Comparison of ENCODE assay signal across 8 cellular contexts in the genomic region with DNA sequence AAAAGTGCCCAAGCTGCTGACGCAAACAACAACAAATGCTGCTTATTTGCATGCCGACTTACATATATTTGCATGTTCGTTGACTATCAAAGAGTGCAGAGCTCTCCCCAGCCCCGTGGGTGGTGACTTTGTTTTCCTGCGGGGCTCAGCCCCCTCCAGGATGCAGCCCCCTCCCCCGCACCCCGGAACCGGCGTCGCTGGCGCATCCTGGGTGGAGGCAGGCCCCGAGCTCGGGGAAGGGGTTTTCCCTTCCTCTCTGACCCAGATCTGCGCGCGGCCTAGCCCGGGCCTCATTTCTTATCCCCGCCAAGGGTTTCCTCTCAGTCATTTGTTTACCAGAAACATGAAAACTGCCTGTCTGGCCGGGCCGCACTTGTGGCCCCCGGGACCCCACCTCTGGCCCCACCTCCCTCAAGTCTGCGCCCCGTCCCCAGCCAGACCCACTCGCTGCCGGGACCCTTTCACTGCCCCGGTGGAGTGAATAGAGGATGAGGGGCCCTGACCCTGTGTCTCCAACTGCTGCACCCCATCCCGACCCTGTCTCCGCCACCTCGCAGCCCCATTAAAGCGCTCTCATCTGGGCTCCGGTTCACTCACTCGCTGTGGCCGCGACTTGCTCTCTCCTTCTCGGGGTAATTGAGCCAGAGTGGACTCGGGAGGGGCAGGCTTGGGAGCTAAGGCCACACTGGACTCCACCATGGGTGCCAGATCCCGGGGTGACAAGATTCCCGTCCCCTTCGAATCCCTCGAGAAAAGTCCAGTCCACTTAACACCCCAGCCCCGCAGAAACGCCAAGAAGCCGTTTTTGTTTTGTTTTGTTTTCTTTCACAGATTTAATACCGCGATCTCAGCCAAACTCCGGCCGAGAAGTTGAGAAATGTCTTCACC. TPM values are rescaled to one million over a fixed set of nuclear protein-coding genes. Genes with fewer than 3 reads are reported as not detected.
DNase-seq lines count a peak whose midpoint lies in the region; ATAC-seq, FAIRE-seq and TF ChIP-seq lines count a peak whose summit lies in the region.

No MANE protein-coding gene starts in this region.

- no peak overlapping the region for H4K91ac ChIP-seq in H1 (replicated peaks; ENCODE audit: insufficient read length, low read length)

- H3K27me3 ChIP-seq in H1 (replicated peaks in 1 of 4; ENCODE audit: control insufficient read depth in 3 of 4, extremely low read depth in 1 of 4, insufficient read depth in 3 of 4, low read length in 3 of 4), result peaks cover 0 to 13% (median 6%) of the 10 kb centered on the region in 4 experiments; a peak in 3 of 7 replicates

- peak overlapping the region; percentile 73; the same call in 1 of the 2 replicates for H4K8ac ChIP-seq in H1 (ENCODE audit: extremely low read depth, insufficient read depth, low read length)

- no peak overlapping the region for H3K56ac ChIP-seq in H1 (replicated peaks; ENCODE audit: insufficient read length, low read depth, low read length)

- H4K20me1 ChIP-seq in H1 (replicated peaks in 1 of 2; ENCODE audit: control insufficient read depth in 1 of 2, insufficient read depth in 2 of 2, low read length in 2 of 2), result no peaks in the 10 kb centered on the region

- H2AFZ ChIP-seq in H1 (ENCODE audit: low read length), result no peak overlapping the region

- H3K4me3 ChIP-seq in H1 (ENCODE audit: extremely low read depth in 1 of 4, insufficient read depth in 2 of 4, low read depth in 3 of 4, low read length in 4 of 4), result peak overlapping the region in 1 of 4 experiments; percentile 43; a peak in 3 of 8 replicates

- no peak overlapping the region for H2BK15ac ChIP-seq in H1 (ENCODE audit: low read length)

- no peaks in the 10 kb centered on the region for H3K9me3 ChIP-seq in H1 (ENCODE audit: insufficient read depth in 2 of 2, low read depth in 1 of 2, low read length in 1 of 2)

- WGBS in H1 (ENCODE audit: extremely low coverage in 1 of 2, insufficient coverage in 1 of 2, insufficient read length in 1 of 2, insufficient replicate concordance in 2 of 2, low coverage in 1 of 2, low lambda C conversion rate in 2 of 2, missing lambda C conversion rate in 1 of 2), 2 experiments, result 69% methylated on average over 35 of the region's 47 CpGs; no CpG with 5 or more reads in 1 of the 2 experiments

- peaks cover 0 to 6% (median 3%) of the 10 kb centered on the region in 4 experiments; a peak in 1 of 8 replicates for H3K36me3 ChIP-seq in H1 (ENCODE audit: control insufficient read depth in 2 of 4, insufficient read depth in 4 of 4, low read length in 3 of 4)

- no peak overlapping the region for H2BK120ac ChIP-seq in H1 (replicated peaks; ENCODE audit: low read depth, low read length)

- no peaks in the 10 kb centered on the region for H3K79me1 ChIP-seq in H1 (ENCODE audit: low read depth, low read length)

- H4K5ac ChIP-seq in H1 (ENCODE audit: insufficient read length, low read depth, low read length), result no peak overlapping the region

- TF ChIP-seq CTCF in H1 (IDR thresholded peaks at IDR 0.05; ENCODE audit: control extremely low read depth in 1 of 3, insufficient read depth in 1 of 3, low read depth in 1 of 3, low read length in 3 of 3), result no peak

- H3K23me2 ChIP-seq in H1 (ENCODE audit: low read depth, low read length), result no peaks in the 10 kb centered on the region; the same call in 1 of the 2 replicates

- DNase-seq in GM12891 (ENCODE audit: insufficient read length, low spot score) (peak; percentile 72), H1 (ENCODE audit: low read depth in 1 of 2, low spot score in 2 of 2) (no peak), HTR-8/SVneo (ENCODE audit: insufficient read length, low spot score) (no peak), NCI-H82 treated with DMSO at 0.1 percent for 48 hours (lab: John Stamatoyannopoulos, UW; ENCODE audit: unreplicated experiment) (no peak)
- DNase-seq in activated CD4-positive, alpha-beta T cell treated with anti-CD3 and anti-CD28 coated beads, Interleukin-2, amount 50 U/mL, for 48 hours, result peak; percentile 85 to 87
- DNase-seq in stimulated activated CD4-positive, alpha-beta T cell treated with anti-CD3 and anti-CD28 coated beads, Interleukin-4, amount 100 ng/mL, for 4 hours, result peak; percentile 83 to 96

- no peak overlapping the region; a peak in 1 of 7 replicates for H3K9ac ChIP-seq in H1 (replicated peaks in 1 of 4; ENCODE audit: extremely low read depth in 1 of 4, low read depth in 3 of 4, low read length in 3 of 4)

- H3K4me2 ChIP-seq in H1 (ENCODE audit: insufficient read depth in 1 of 2, low read depth in 2 of 2, low read length in 2 of 2), result peak overlapping the region in 1 of 2 experiments; percentile 54; a peak in 2 of 4 replicates

- H3K14ac ChIP-seq in H1 (ENCODE audit: insufficient read length), result no peak overlapping the region

- peaks cover 0 to 16% (median 13%) of the 10 kb centered on the region in 4 experiments; a peak in 5 of 7 replicates for H3K4me1 ChIP-seq in H1 (replicated peaks in 1 of 4; ENCODE audit: control insufficient read depth in 3 of 4, insufficient read depth in 4 of 4, low read length in 3 of 4)

- no peak overlapping the region for H3K23ac ChIP-seq in H1 (ENCODE audit: insufficient read length)

- FAIRE-seq in GM12891 (lab: Jason Lieb, UNC), result peak; percentile 43
- no peak for FAIRE-seq in H1 (lab: Jason Lieb, UNC)
- no peak for FAIRE-seq in HTR-8/SVneo (lab: Jason Lieb, UNC)

- no peaks in the 10 kb centered on the region for H3K79me2 ChIP-seq in H1 (ENCODE audit: control insufficient read depth in 1 of 2, insufficient read depth in 2 of 2, low read length in 2 of 2)

- no peak overlapping the region for H3K4ac ChIP-seq in H1 (replicated peaks; ENCODE audit: insufficient read length, low read depth, low read length)

- TF ChIP-seq POLR2A in GM12891 (IDR thresholded peaks at IDR 0.05; ENCODE audit: low read depth, low read length) (no peak), H1 (IDR thresholded peaks at IDR 0.05; ENCODE audit: control extremely low read depth in 1 of 2, low read depth in 2 of 2, low read length in 2 of 2) (no peak)

- POLR2A ChIA-PET in H1 (lab: Charles Lee; ENCODE audit: partially characterized antibody), result interaction anchor here (0.8 to 2.8 kb wide), 7 partner anchors 10 to 194 kb away, joined by 3 to 10 read pairs (median 3); no protein-coding TSS in a partner anchor

- no peak for TF ChIP-seq RAD21 in H1 (IDR thresholded peaks at IDR 0.05 in 1 of 2, conservative IDR thresholded peaks at IDR 0.05 in 1 of 2; ENCODE audit: low read depth in 2 of 2, low read length in 2 of 2)

- H2BK12ac ChIP-seq in H1 (ENCODE audit: low read depth, low read length), result no peak overlapping the region

- no peak overlapping the region; the same call in 1 of the 2 replicates for H3K18ac ChIP-seq in H1 (ENCODE audit: extremely low read depth, low read length)

- no peak overlapping the region for H2AK5ac ChIP-seq in H1 (ENCODE audit: low read depth, low read length)

- CTCF ChIA-PET in H1 (lab: Charles Lee; ENCODE audit: partially characterized antibody), result interaction anchor here (0.9 to 6.1 kb wide), 11 partner anchors 8 to 70 kb away, joined by 3 to 31 read pairs (median 7); no protein-coding TSS in a partner anchor

- H3K27ac ChIP-seq in H1 (ENCODE audit: low read depth, low read length), result no peak overlapping the region; the same call in 1 of the 2 replicates

- H2BK20ac ChIP-seq in H1 (ENCODE audit: low read length), result no peak overlapping the region

- peak overlapping the region; percentile 71; the same call in 1 of the 2 replicates for H2BK5ac ChIP-seq in H1 (ENCODE audit: low read depth, low read length)

- no peak for TF ChIP-seq EP300 in H1 (IDR thresholded peaks at IDR 0.05; ENCODE audit: borderline replicate concordance in 1 of 2, low read depth in 2 of 2, low read length in 2 of 2)

- ATAC-seq in HG02870 (IDR thresholded peaks at IDR 0.05; ENCODE audit: unreplicated experiment), result no peak
- ATAC-seq in HG03342 (IDR thresholded peaks at IDR 0.05; ENCODE audit: unreplicated experiment), result no peak

RNA-seq across cellular contexts. Expression of a gene that starts 5.4 kb away (rescaled TPM):
- polyA plus RNA-seq in GM12891 (2012; ENCODE audit: low read depth, missing spikeins), result 0.46 TPM
- total RNA-seq in H1 (2021; fragmentation: NEBNext Ultra II Directional; extraction: Animal tissue kit (Norgen Biotek cat#: 25700)), result 9.3 and 10.7 TPM in 2 replicates
- polyA plus RNA-seq in H1 (2011; rRNA removed), result 19.5 and 26.1 TPM in 2 replicates
- polyA plus RNA-seq in H1 (2011; cell fraction: cytosol; rRNA removed), result 20.6 TPM
- 116 TPM for polyA plus RNA-seq in H1 (2011; cell fraction: nucleus; rRNA removed)
- 7.8 to 20.0 TPM (median 18.8 TPM) in 4 replicates for polyA plus RNA-seq in H1 (2012, experiment 1 of 2)
- polyA plus RNA-seq in H1 (2012, experiment 2 of 2), result 8.1 TPM
- 11.1 TPM for polyA plus RNA-seq in H1 (2013, experiment 1 of 2)
- polyA plus RNA-seq in H1 (2013, experiment 2 of 2), result 9.8 TPM
- polyA minus RNA-seq in H1 (2011; rRNA and poly(A)+ RNA removed), result 3.1 and 3.9 TPM in 2 replicates
- polyA minus RNA-seq in H1 (2011; cell fraction: cytosol; rRNA and poly(A)+ RNA removed), result 4.1 TPM
- 9.6 TPM for polyA minus RNA-seq in H1 (2011; cell fraction: nucleus; rRNA and poly(A)+ RNA removed)

RNA-seq across cellular contexts. Expression of a gene that starts 30.9 kb away (rescaled TPM):
- 0.24 TPM for polyA plus RNA-seq in GM12891 (2012; ENCODE audit: low read depth, missing spikeins)
- total RNA-seq in H1 (2021; fragmentation: NEBNext Ultra II Directional; extraction: Animal tissue kit (Norgen Biotek cat#: 25700)), result 12.5 and 13.8 TPM in 2 replicates
- 10.4 and 16.8 TPM in 2 replicates for polyA plus RNA-seq in H1 (2011; rRNA removed)
- polyA plus RNA-seq in H1 (2011; cell fraction: cytosol; rRNA removed), result 12.2 TPM
- 72.0 TPM for polyA plus RNA-seq in H1 (2011; cell fraction: nucleus; rRNA removed)
- 8.2 to 19.5 TPM (median 15.5 TPM) in 4 replicates for polyA plus RNA-seq in H1 (2012, experiment 1 of 2)
- polyA plus RNA-seq in H1 (2012, experiment 2 of 2), result 7.7 TPM
- polyA plus RNA-seq in H1 (2013, experiment 1 of 2), result 12.4 TPM
- polyA plus RNA-seq in H1 (2013, experiment 2 of 2), result 11.4 TPM
- 4.7 TPM in 2 replicates for polyA minus RNA-seq in H1 (2011; rRNA and poly(A)+ RNA removed)
- 6.5 TPM for polyA minus RNA-seq in H1 (2011; cell fraction: cytosol; rRNA and poly(A)+ RNA removed)
- polyA minus RNA-seq in H1 (2011; cell fraction: nucleus; rRNA and poly(A)+ RNA removed), result 14.6 TPM

RNA-seq across cellular contexts. Expression of a gene that starts 36.0 kb away (rescaled TPM):
- polyA plus RNA-seq in GM12891 (2012; ENCODE audit: low read depth, missing spikeins), result 0.13 TPM
- 14.8 and 16.3 TPM in 2 replicates for total RNA-seq in H1 (2021; fragmentation: NEBNext Ultra II Directional; extraction: Animal tissue kit (Norgen Biotek cat#: 25700))
- 5.2 and 13.4 TPM in 2 replicates for polyA plus RNA-seq in H1 (2011; rRNA removed)
- 9.6 TPM for polyA plus RNA-seq in H1 (2011; cell fraction: cytosol; rRNA removed)
- polyA plus RNA-seq in H1 (2011; cell fraction: nucleus; rRNA removed), result 22.5 TPM
- polyA plus RNA-seq in H1 (2012, experiment 1 of 2), result 6.8 to 15.9 TPM (median 13.7 TPM) in 4 replicates
- polyA plus RNA-seq in H1 (2012, experiment 2 of 2), result 10.4 TPM
- polyA plus RNA-seq in H1 (2013, experiment 1 of 2), result 14.0 TPM
- polyA plus RNA-seq in H1 (2013, experiment 2 of 2), result 14.1 TPM
- polyA minus RNA-seq in H1 (2011; rRNA and poly(A)+ RNA removed), result 2.7 and 2.8 TPM in 2 replicates
- polyA minus RNA-seq in H1 (2011; cell fraction: cytosol; rRNA and poly(A)+ RNA removed), result 11.9 TPM
- polyA minus RNA-seq in H1 (2011; cell fraction: nucleus; rRNA and poly(A)+ RNA removed), result 8.3 TPM

RNA-seq across cellular contexts. Expression of a gene that starts 40.9 kb away (rescaled TPM):
- polyA plus RNA-seq in GM12891 (2012; ENCODE audit: low read depth, missing spikeins), result 0.85 TPM
- total RNA-seq in H1 (2021; fragmentation: NEBNext Ultra II Directional; extraction: Animal tissue kit (Norgen Biotek cat#: 25700)), result 0.15 and 0.36 TPM in 2 replicates
- polyA plus RNA-seq in H1 (2011; rRNA removed), result 0.53 and 0.86 TPM in 2 replicates
- polyA plus RNA-seq in H1 (2011; cell fraction: cytosol; rRNA removed), result 0.78 TPM
- 1.2 TPM for polyA plus RNA-seq in H1 (2011; cell fraction: nucleus; rRNA removed)
- 0.29 to 0.70 TPM (median 0.55 TPM) in 4 replicates for polyA plus RNA-seq in H1 (2012, experiment 1 of 2)
- polyA plus RNA-seq in H1 (2012, experiment 2 of 2), result 0.18 TPM
- polyA plus RNA-seq in H1 (2013, experiment 1 of 2), result 0.93 TPM
- 1.2 TPM for polyA plus RNA-seq in H1 (2013, experiment 2 of 2)
- polyA minus RNA-seq in H1 (2011; rRNA and poly(A)+ RNA removed), result 0.41 and 1.3 TPM in 2 replicates
- polyA minus RNA-seq in H1 (2011; cell fraction: cytosol; rRNA and poly(A)+ RNA removed), result not detected
- 0.70 TPM for polyA minus RNA-seq in H1 (2011; cell fraction: nucleus; rRNA and poly(A)+ RNA removed)

Comparison
In these comparisons a context has a peak if more than half of its experiments do, and no peak if none do; other contexts are left out.
1. DNase-seq: peak in GM12891 (single experiment), activated CD4-positive, alpha-beta T cell treated with anti-CD3 and anti-CD28 coated beads, Interleukin-2, amount 50 U/mL, for 48 hours (2 of 2) and stimulated activated CD4-positive, alpha-beta T cell treated with anti-CD3 and anti-CD28 coated beads, Interleukin-4, amount 100 ng/mL, for 4 hours (2 of 2); none in H1 (0 of 2), HTR-8/SVneo (single experiment) and NCI-H82 treated with DMSO at 0.1 percent for 48 hours (single experiment).